In genomic region chr5:159214486-159215271, GRCh38 we compare ENCODE assay signal across 26 cellular contexts.
"Had no signal": no experiment of that assay in that cellular context is flagged by ENCODE, and none has a peak within 500 bp of the region (broad histone marks: within the 10 kb centered on the region; RNA-seq: fewer than 3 reads in every experiment).

No MANE protein-coding gene starts in this region.

- H3K36me3 ChIP-seq: gastroesophageal sphincter, heart left ventricle, left lung, neural progenitor cell, sigmoid colon, tibial artery had no signal

- FAIRE-seq: endometrium, islet of Langerhans had no signal

- DNase-seq: cortex of kidney; effector memory CD8-positive, alpha-beta T cell; foreskin keratinocyte; heart left ventricle; hippocampal formation; left cardiac atrium; left lung; mesendoderm; midbrain; naive thymus-derived CD4-positive, alpha-beta T cell; posterior cingulate gyrus; psoas muscle; right cardiac atrium; sigmoid colon; stimulated activated CD4-positive, alpha-beta T cell treated with anti-CD3 and anti-CD28 coated beads, Interleukin-2, amount 100 ng/mL, for 24 hours; stimulated activated CD4-positive, alpha-beta T cell treated with anti-CD3 and anti-CD28 coated beads, Interleukin-4, amount 100 ng/mL, for 24 hours; stimulated activated naive CD8-positive, alpha-beta T cell treated with anti-CD3 and anti-CD28 coated beads, Interleukin-15, Interleukin-2, amounts not matched to agents 100 U/mL and 50 U/mL, for 24 hours; substantia nigra; testis; tibial artery had no signal

- H3K4me2 ChIP-seq: neural progenitor cell had no signal

- H3K4me1 ChIP-seq: psoas muscle, testis had no signal

- H3K27ac ChIP-seq: foreskin keratinocyte, gastroesophageal sphincter, heart left ventricle, left lung, neural progenitor cell, psoas muscle, sigmoid colon, testis, tibial artery had no signal

- H3K27me3 ChIP-seq: foreskin keratinocyte, gastroesophageal sphincter, heart left ventricle, left lung, neural progenitor cell, sigmoid colon, testis, tibial artery had no signal

- H3K4me3 ChIP-seq: gastroesophageal sphincter, heart left ventricle, left lung, neural progenitor cell, psoas muscle, sigmoid colon, testis, tibial artery had no signal

- ATAC-seq: effector memory CD8-positive, alpha-beta T cell; esophagus mucosa; gastroesophageal sphincter; heart left ventricle; left cardiac atrium; left lung; naive thymus-derived CD4-positive, alpha-beta T cell; psoas muscle; right cardiac atrium; stimulated activated effector memory CD8-positive, alpha-beta T cell treated with anti-CD3 and anti-CD28 coated beads, Interleukin-12 subunit alpha, Interleukin-12 subunit beta, amount 100 ng/mL, for 72 hours; stimulated activated naive CD8-positive, alpha-beta T cell treated with anti-CD3 and anti-CD28 coated beads, Interleukin-15, Interleukin-2, amounts not matched to agents 100 U/mL and 50 U/mL, for 24 hours had no signal

- H2AFZ ChIP-seq: neural progenitor cell had no signal

- H3K9me3 ChIP-seq: gastroesophageal sphincter, heart left ventricle, left lung, psoas muscle, sigmoid colon, testis, tibial artery had no signal
